Comparison of ENCODE assay signal across 1 cellular context in genomic region chr10:80158126-80158525, GRCh38.
TF ChIP-seq lines count a peak whose summit lies in the region.

No MANE protein-coding gene starts in this region.

TF ChIP-seq in endothelial cell of umbilical vein, 7 proteins besides CTCF, POLR2A, EP300 and RAD21:
- TF ChIP-seq POLR2AphosphoS5 (IDR thresholded peaks at IDR 0.05; ENCODE audit: insufficient read depth, low read depth, low read length) (no peak), FOS (IDR thresholded peaks at IDR 0.05; ENCODE audit: borderline replicate concordance, insufficient read depth, low read length) (no peak), EZH2 (IDR thresholded peaks at IDR 0.05; ENCODE audit: borderline replicate concordance, low read depth, low read length, severe bottlenecking) (no peak), GATA2 (IDR thresholded peaks at IDR 0.05; ENCODE audit: insufficient read depth, insufficient read length, low read depth, low read length) (no peak), JUN (IDR thresholded peaks at IDR 0.05; ENCODE audit: borderline replicate concordance, insufficient read depth, insufficient read length, low read depth) (no peak), MYC (IDR thresholded peaks at IDR 0.05; ENCODE audit: low read depth, low read length) (no peak)
- TF ChIP-seq, protein P1, sequence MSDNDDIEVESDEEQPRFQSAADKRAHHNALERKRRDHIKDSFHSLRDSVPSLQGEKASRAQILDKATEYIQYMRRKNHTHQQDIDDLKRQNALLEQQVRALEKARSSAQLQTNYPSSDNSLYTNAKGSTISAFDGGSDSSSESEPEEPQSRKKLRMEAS (IDR thresholded peaks at IDR 0.05; ENCODE audit: insufficient read depth, insufficient read length): no peak
